Comparison of ENCODE assay signal across 11 cellular contexts in genomic region chr18:23650963-23651927, GRCh38. TPM values are rescaled to one million over a fixed set of nuclear protein-coding genes. Genes with fewer than 3 reads are reported as not detected.
DNase-seq lines count a peak whose midpoint lies in the region; ATAC-seq and TF ChIP-seq lines count a peak whose summit lies in the region.
"Had no signal": no experiment of that assay in that cellular context is flagged by ENCODE, and none has a peak within 500 bp of the region (broad histone marks: within the 10 kb centered on the region; RNA-seq: fewer than 3 reads in every experiment).

No MANE protein-coding gene starts in this region.

- H3K4me3 ChIP-seq in cardiac fibroblast (replicated peaks in 1 of 2; ENCODE audit: low read depth in 2 of 2, low read length in 2 of 2) (no peak overlapping the region), lung (no peak overlapping the region)

- no peaks in the 10 kb centered on the region for H3K4me1 Mint-ChIP-seq in activated T-cell treated with anti-CD3 and anti-CD28 coated beads, Interleukin-2, amount 50 U/mL, for 24 hours (ENCODE audit: low read depth)

- H3K27me3 ChIP-seq in lung (ENCODE audit: control insufficient read depth, insufficient read depth): no peaks in the 10 kb centered on the region

- TF ChIP-seq CTCF in cardiac fibroblast (IDR thresholded peaks at IDR 0.05; ENCODE audit: low read depth, low read length) (no peak), lung (IDR thresholded peaks at IDR 0.05; ENCODE audit: control extremely low read depth, extremely low read depth) (no peak)

- no peaks in the 10 kb centered on the region for H3K27me3 Mint-ChIP-seq in activated T-cell treated with anti-CD3 and anti-CD28 coated beads, Interleukin-2, amount 50 U/mL, for 24 hours

- no peaks in the 10 kb centered on the region for H3K36me3 Mint-ChIP-seq in activated T-cell treated with anti-CD3 and anti-CD28 coated beads, Interleukin-2, amount 50 U/mL, for 24 hours (ENCODE audit: low read depth)
- H3K36me3 Mint-ChIP-seq: WTC11 had no signal

- H3K36me3 ChIP-seq in lung (ENCODE audit: control insufficient read depth in 2 of 2, insufficient read depth in 2 of 2, low read length in 2 of 2): no peaks in the 10 kb centered on the region
- H3K36me3 ChIP-seq: neutrophil had no signal

- H3K27ac Mint-ChIP-seq in activated T-cell treated with anti-CD3 and anti-CD28 coated beads, Interleukin-2, amount 50 U/mL, for 24 hours: no peak overlapping the region
- H3K27ac Mint-ChIP-seq: activated naive CD4-positive, alpha-beta T cell treated with anti-CD3 and anti-CD28 coated beads for 36 hours; WTC11 had no signal

- no peaks in the 10 kb centered on the region for H3K9me3 Mint-ChIP-seq in activated T-cell treated with anti-CD3 and anti-CD28 coated beads, Interleukin-2, amount 50 U/mL, for 24 hours
- H3K9me3 Mint-ChIP-seq: activated naive CD4-positive, alpha-beta T cell treated with anti-CD3 and anti-CD28 coated beads for 36 hours; WTC11 had no signal

- H3K4me1 ChIP-seq in lung (ENCODE audit: control insufficient read depth in 2 of 2, insufficient read depth in 2 of 2, low read length in 2 of 2): peaks cover 0 to 6% of the 10 kb centered on the region in 2 donors

- no peak overlapping the region for H3K4me3 Mint-ChIP-seq in activated T-cell treated with anti-CD3 and anti-CD28 coated beads, Interleukin-2, amount 50 U/mL, for 24 hours
- H3K4me3 Mint-ChIP-seq: activated naive CD4-positive, alpha-beta T cell treated with anti-CD3 and anti-CD28 coated beads for 36 hours; WTC11 had no signal

- H3K27ac ChIP-seq in lung (ENCODE audit: low read depth in 1 of 2, low read length in 1 of 2): peak overlapping the region in 1 of 2 donors; percentile 83
- H3K27ac ChIP-seq: neutrophil had no signal

- no peaks in the 10 kb centered on the region for H3K9me3 ChIP-seq in lung (ENCODE audit: control insufficient read depth in 2 of 2, insufficient read depth in 1 of 2, low read length in 1 of 2)
- H3K9me3 ChIP-seq: neutrophil had no signal

- ATAC-seq in lung (ENCODE audit: insufficient read depth, low FRiP score) (peak; percentile 86), GM21423 (IDR thresholded peaks at IDR 0.05; ENCODE audit: unreplicated experiment) (no peak)
- ATAC-seq: WTC11 had no signal

- DNase-seq in AG20443 (ENCODE audit: low spot score) (peak; percentile 90), M059J (ENCODE audit: low read depth) (peak; percentile 85), cardiac fibroblast (ENCODE audit: low read depth in 2 of 2) (peak; percentile 82 to 89), lung (ENCODE audit: low spot score) (no peak), inferior parietal cortex (ENCODE audit: extremely low spot score) (no peak), COLO829 (ENCODE audit: low spot score) (no peak)
- DNase-seq in activated T-cell treated with anti-CD3 and anti-CD28 coated beads, Interleukin-2, amount 50 U/mL, for 24 hours: no peak
- DNase-seq: activated naive CD4-positive, alpha-beta T cell treated with anti-CD3 and anti-CD28 coated beads for 36 hours had no signal

- 71 to 82% methylated on average over 6 of the region's 6 CpGs for WGBS in lung, 2 donors

RNA-seq across cellular contexts. Expression of gene ANKRD29, which starts 11.5 kb away (rescaled TPM):
- 8.3 and 10.6 TPM in 2 replicates for total RNA-seq in M059J (2014; rRNA removed; shearing (Covaris generic))
- total RNA-seq in lung: 10 to 100 TPM; 38.4 to 47.6 TPM
- 10 to 100 TPM; 12.5 to 60.9 TPM for polyA plus RNA-seq in lung
- total RNA-seq: activated naive CD4-positive, alpha-beta T cell treated with anti-CD3 and anti-CD28 coated beads for 36 hours had no signal

RNA-seq across cellular contexts. Expression of gene LAMA3, which starts 38.0 kb away (rescaled TPM):
- 1.8 and 2.4 TPM in 2 replicates for total RNA-seq in M059J (2014; rRNA removed; shearing (Covaris generic))
- total RNA-seq in lung: 100 to 1,000 TPM in 1 of 2 donors, 10 to 100 TPM in 1; 81.0 to 110 TPM
- 10 to 100 TPM; 14.1 to 22.8 TPM for polyA plus RNA-seq in lung

Comparison
In these comparisons a context has a peak if more than half of its experiments do, and no peak if none do; other contexts are left out.
1. DNase-seq: peak in AG20443 (single experiment), M059J (single experiment) and cardiac fibroblast (2 of 2); none in lung (single experiment), inferior parietal cortex (single experiment), activated T-cell treated with anti-CD3 and anti-CD28 coated beads, Interleukin-2, amount 50 U/mL, for 24 hours (single experiment) and COLO829 (single experiment).
2. RNA of gene LAMA3, which starts 38.0 kb away (total RNA-seq): 81.0 to 110 TPM in lung; 1.8 to 2.4 TPM in M059J; every median in the first group is over 10 times any median in the second.